15 cellular contexts compared by ENCODE assay signal in genomic region chr6:21190701-21191588, GRCh38.
A peak's percentile ranks its signal among the peaks of the same experiment; 100 is the strongest.
DNase-seq lines count a peak whose midpoint lies in the region; ATAC-seq, FAIRE-seq and TF ChIP-seq lines count a peak whose summit lies in the region.
"Had no signal": no experiment of that assay in that cellular context is flagged by ENCODE, and none has a peak within 500 bp of the region (broad histone marks: within the 10 kb centered on the region; RNA-seq: fewer than 3 reads in every experiment).

No MANE protein-coding gene starts in this region.

- TF ChIP-seq RAD21 in IMR-90 (IDR thresholded peaks at IDR 0.05; ENCODE audit: low read length) = no peak
- no peak for TF ChIP-seq RAD21 in K562 (CRISPR knock-in tag; conservative IDR thresholded peaks at IDR 0.05 in 1 of 2, IDR thresholded peaks at IDR 0.05 in 1 of 2)

- H3K27me3 Mint-ChIP-seq in activated T-cell treated with anti-CD3 and anti-CD28 coated beads, Interleukin-2, amount 50 U/mL, for 24 hours = no peaks in the 10 kb centered on the region
- H3K27me3 Mint-ChIP-seq: effector memory CD8-positive, alpha-beta T cell had no signal

- no peaks in the 10 kb centered on the region for H3K36me3 ChIP-seq in IMR-90 (ENCODE audit: control insufficient read depth, insufficient read depth, low read length)
- H3K36me3 ChIP-seq in K562 (ENCODE audit: control insufficient read depth, insufficient read depth, low read length) = no peaks in the 10 kb centered on the region

- ATAC-seq in IMR-90 (ENCODE audit: low read depth) (peak; percentile 28; the same call in 1 of the 2 replicates), K562 (no peak)
- ATAC-seq: effector memory CD8-positive, alpha-beta T cell had no signal

- no peak overlapping the region for H2AFZ ChIP-seq in IMR-90 (replicated peaks; ENCODE audit: low read length, poor library complexity)
- no peak overlapping the region for H2AFZ ChIP-seq in K562 (ENCODE audit: low read depth, low read length)

- in situ Hi-C loops in IMR-90 (cut with MboI; ENCODE audit: low sequenced_read_pairs) (no loop called here), K562 (cut with MboI) (no loop called here)

- H3K9me3 ChIP-seq in IMR-90 (ENCODE audit: control insufficient read depth, insufficient read depth, low read length) (peaks cover 2% of the 10 kb centered on the region; the same call in 1 of the 2 replicates), K562 (replicated peaks; ENCODE audit: control insufficient read depth, insufficient read depth, low read depth, low read length) (no peaks in the 10 kb centered on the region)

- no peaks in the 10 kb centered on the region for H3K79me1 ChIP-seq in IMR-90 (ENCODE audit: low read depth in 1 of 2, low read length in 2 of 2)

- peak overlapping the region; percentile 40; the same call in 1 of the 2 replicates for H3K4ac ChIP-seq in IMR-90 (ENCODE audit: low read depth, low read length)

- no peak overlapping the region for H4K91ac ChIP-seq in IMR-90 (ENCODE audit: insufficient read depth, low read depth, low read length)

- no peaks in the 10 kb centered on the region for H3K9me1 ChIP-seq in IMR-90 (ENCODE audit: insufficient read depth, low read length)
- H3K9me1 ChIP-seq in K562 (ENCODE audit: control insufficient read depth, insufficient read depth, low read length) = no peaks in the 10 kb centered on the region

- H2BK20ac ChIP-seq in IMR-90 (ENCODE audit: low read depth, low read length) = no peak overlapping the region

- H3K4me3 Mint-ChIP-seq in activated T-cell treated with anti-CD3 and anti-CD28 coated beads, Interleukin-2, amount 50 U/mL, for 24 hours = no peak overlapping the region
- H3K4me3 Mint-ChIP-seq: effector memory CD8-positive, alpha-beta T cell had no signal

- peak overlapping the region; percentile 94 for H3K18ac ChIP-seq in IMR-90 (ENCODE audit: low read depth, low read length)

- no peak overlapping the region for H2AK5ac ChIP-seq in IMR-90 (ENCODE audit: low read depth, low read length)

- H3K27ac ChIP-seq in IMR-90 (ENCODE audit: insufficient read depth, low read length) (peak overlapping the region; percentile 27; the same call in 1 of the 2 replicates), K562 (ENCODE audit: extremely low read depth, low read depth, low read length) (no peak overlapping the region)

- 0 out of 3 replicates have a peak overlapping the region, but pooled peaks have one; percentile 12 for H2BK15ac ChIP-seq in IMR-90 (ENCODE audit: low read depth, low read length)

- peaks cover 35% of the 10 kb centered on the region for H3K4me1 Mint-ChIP-seq in activated T-cell treated with anti-CD3 and anti-CD28 coated beads, Interleukin-2, amount 50 U/mL, for 24 hours (ENCODE audit: low read depth)

- peaks cover 24% of the 10 kb centered on the region for H3K36me3 Mint-ChIP-seq in activated T-cell treated with anti-CD3 and anti-CD28 coated beads, Interleukin-2, amount 50 U/mL, for 24 hours (ENCODE audit: low read depth)

- CTCF ChIA-PET in IMR-90 (lab: Yijun Ruan, JAX) (interaction anchor here (0.7 kb wide), 1 partner anchor 212 kb away, joined by 4 read pairs; no protein-coding TSS in a partner anchor), K562 (lab: Yijun Ruan, JAX; ENCODE audit: low intra/inter-chr PET ratio) (no interaction called here)

- no peak for FAIRE-seq in K562 (lab: Jason Lieb, UNC)

- H4K8ac ChIP-seq in IMR-90 (ENCODE audit: low read depth in 2 of 2, low read length in 2 of 2) = peak overlapping the region in 1 of 2 experiments; percentile 28; a peak in 2 of 4 replicates

- H3K4me2 ChIP-seq in IMR-90 (ENCODE audit: low read depth, low read length) = peak overlapping the region; percentile 78
- H3K4me2 ChIP-seq in K562 (ENCODE audit: insufficient read depth, low read length) = no peak overlapping the region

- H3K9ac ChIP-seq in IMR-90 (ENCODE audit: low read depth, low read length) = no peak overlapping the region
- no peak overlapping the region for H3K9ac ChIP-seq in K562 (ENCODE audit: insufficient read depth in 1 of 2, low read depth in 2 of 2, low read length in 2 of 2)

- H3K14ac ChIP-seq in IMR-90 (replicated peaks; ENCODE audit: low read depth, low read length) = peak overlapping the region; percentile 78

- H3K23ac ChIP-seq in IMR-90 (ENCODE audit: low read depth, low read length) = 0 out of 2 replicates have a peak overlapping the region, but pooled peaks have one; percentile 60

- dilution Hi-C loops in IMR-90 (cut with HindIII; ENCODE audit: low sequenced_read_pairs, unreplicated experiment) = no loop called here

- peaks cover 4% of the 10 kb centered on the region for H3K4me1 ChIP-seq in IMR-90 (ENCODE audit: control insufficient read depth, insufficient read depth, low read length)
- no peaks in the 10 kb centered on the region for H3K4me1 ChIP-seq in K562 (replicated peaks in 1 of 2; ENCODE audit: control insufficient read depth in 2 of 2, insufficient read depth in 2 of 2, low read length in 2 of 2)

- H3K27me3 ChIP-seq in IMR-90 (ENCODE audit: control insufficient read depth, insufficient read depth, low read length) (no peaks in the 10 kb centered on the region), K562 (ENCODE audit: control insufficient read depth in 2 of 2, insufficient read depth in 2 of 2, low read length in 2 of 2) (no peaks in the 10 kb centered on the region)

- no peak for DNase-seq in activated T-cell treated with anti-CD3 and anti-CD28 coated beads, Interleukin-2, amount 50 U/mL, for 24 hours
- DNase-seq in activated T-cell treated with anti-CD3 and anti-CD28 coated beads for 4 hours (no peak), IMR-90 (no peak), K562 (ENCODE audit: extremely low read depth in 1 of 4, low spot score in 3 of 4) (no peak), superior temporal gyrus (ENCODE audit: extremely low spot score) (peak; percentile 70), AG20443 (ENCODE audit: low spot score) (no peak), NCI-H748 treated with DMSO at 0.1 percent for 48 hours (lab: John Stamatoyannopoulos, UW) (no peak), epidermal melanocyte (ENCODE audit: insufficient read length, low spot score) (no peak)
- DNase-seq: activated CD8-positive, alpha-beta memory T cell treated with anti-CD3 and anti-CD28 coated beads for 24 hours; amniotic stem cell; C1 segment of cervical spinal cord; effector memory CD8-positive, alpha-beta T cell; NCI-H1105; NCI-H774 had no signal

- H2BK5ac ChIP-seq in IMR-90 (ENCODE audit: low read depth, low read length, poor library complexity, severe bottlenecking) = peak overlapping the region; percentile 5

- no peak overlapping the region; the same call in 1 of the 2 replicates for H2BK120ac ChIP-seq in IMR-90 (ENCODE audit: low read depth, low read length)

- H2AK9ac ChIP-seq in IMR-90 (replicated peaks; ENCODE audit: low read depth, low read length, poor library complexity) = no peak overlapping the region

- no peak for TF ChIP-seq EP300 in K562 (IDR thresholded peaks at IDR 0.05; ENCODE audit: low read length)

- H3K56ac ChIP-seq in IMR-90 (ENCODE audit: extremely low read depth, insufficient read depth, low read length) = no peak overlapping the region

- TF ChIP-seq POLR2A in IMR-90 (IDR thresholded peaks at IDR 0.05; ENCODE audit: low read depth, low read length) (no peak), K562 (conservative IDR thresholded peaks at IDR 0.05) (no peak)

- no peaks in the 10 kb centered on the region for H3K9me3 Mint-ChIP-seq in activated T-cell treated with anti-CD3 and anti-CD28 coated beads, Interleukin-2, amount 50 U/mL, for 24 hours
- H3K9me3 Mint-ChIP-seq: effector memory CD8-positive, alpha-beta T cell had no signal

- no peaks in the 10 kb centered on the region for H3K79me2 ChIP-seq in K562 (ENCODE audit: control insufficient read depth, insufficient read depth, low read length)

- H4K5ac ChIP-seq in IMR-90 (ENCODE audit: low read depth, low read length) = peak overlapping the region; percentile 99

- WGBS in IMR-90 (ENCODE audit: extremely low coverage in 2 of 2, insufficient read length in 1 of 2), 2 experiments = no CpG with 5 or more reads among the region's 5 CpGs
- 45% methylated on average over 5 of the region's 5 CpGs for WGBS in K562 (ENCODE audit: insufficient coverage, low coverage, missing lambda C conversion rate)

- H3K4me3 ChIP-seq in IMR-90 (ENCODE audit: insufficient read depth, low read depth, low read length) (no peak overlapping the region), K562 (no peak overlapping the region)
- H3K4me3 ChIP-seq: lung had no signal

- intact Hi-C loops in IMR-90 (cut with micrococcal nuclease) (no loop called here), K562 (cut with micrococcal nuclease) (no loop called here)

- TF ChIP-seq CTCF in IMR-90 (conservative IDR thresholded peaks at IDR 0.05; ENCODE audit: low read depth, low read length) (no peak), K562 (IDR thresholded peaks at IDR 0.05 in 2 of 3, conservative IDR thresholded peaks at IDR 0.05 in 1 of 3; ENCODE audit: insufficient read depth in 2 of 3, low read depth in 1 of 3, low read length in 3 of 3) (no peak)

- peak overlapping the region; percentile 63 for H3K27ac Mint-ChIP-seq in activated T-cell treated with anti-CD3 and anti-CD28 coated beads, Interleukin-2, amount 50 U/mL, for 24 hours

- POLR2A ChIA-PET in IMR-90 (lab: Charles Lee; ENCODE audit: unreplicated experiment) (no interaction called here), K562 (lab: Yijun Ruan, JAX) (interaction anchor here (1.9 kb wide), 1 partner anchor 11 kb away, joined by 6 read pairs; no protein-coding TSS in a partner anchor)

- no peaks in the 10 kb centered on the region for H4K20me1 ChIP-seq in IMR-90 (ENCODE audit: insufficient read depth, low read length)
- no peaks in the 10 kb centered on the region for H4K20me1 ChIP-seq in K562 (replicated peaks; ENCODE audit: control insufficient read depth, insufficient read depth, low read length)

- no TSS peak for BruUV-seq in IMR-90 (replicated peaks; lab: Mats Ljungman, UMichigan)
- BruUV-seq in K562 (replicated peaks; lab: Mats Ljungman, UMichigan) = no TSS peak

TF ChIP-seq in IMR-90, 13 proteins besides CTCF, POLR2A, EP300 and RAD21 (continues in another document):
- TF ChIP-seq MAFK (IDR thresholded peaks at IDR 0.05; ENCODE audit: low read depth, low read length) (no peak), RCOR1 (IDR thresholded peaks at IDR 0.05; ENCODE audit: insufficient replicate concordance, low read length) (no peak), CHD1 (IDR thresholded peaks at IDR 0.05; ENCODE audit: low read depth, low read length) (no peak), MXI1 (IDR thresholded peaks at IDR 0.05; ENCODE audit: borderline replicate concordance, low read depth, low read length) (no peak), CEBPB (IDR thresholded peaks at IDR 0.05; ENCODE audit: low read depth, low read length) (no peak), SMC3 (IDR thresholded peaks at IDR 0.05; ENCODE audit: low read depth, low read length) (no peak)

TF ChIP-seq in K562, 482 proteins besides CTCF, POLR2A, EP300 and RAD21 (continues in another document):
- TF ChIP-seq ZNF140 (CRISPR knock-in tag; IDR thresholded peaks at IDR 0.05) (0 out of 2 replicates have a peak, but pooled peaks have one; percentile 23), TAF15 (IDR thresholded peaks at IDR 0.05; ENCODE audit: low read depth, low read length) (no peak)
